In the genomic region with DNA sequence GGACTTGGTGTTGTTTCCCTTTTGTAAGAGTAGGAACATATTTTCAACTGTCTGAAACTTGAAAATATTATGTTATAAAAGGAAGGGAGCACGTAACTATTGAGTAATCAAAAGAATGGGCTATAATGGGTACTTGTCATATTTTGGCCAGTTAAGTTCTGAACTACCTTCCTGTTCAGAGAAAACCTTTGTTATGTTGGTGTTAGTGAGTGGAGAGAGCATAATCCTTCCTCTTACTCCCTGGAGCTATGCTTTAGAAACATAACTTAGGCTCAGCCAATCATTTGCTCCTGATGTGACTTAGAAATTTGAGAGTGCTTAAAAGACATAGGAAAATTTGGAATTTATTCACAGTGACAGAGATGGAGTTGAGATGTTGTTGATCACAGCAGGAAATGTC, we compare ENCODE assay signal across 24 cellular contexts.
A peak's percentile ranks its signal among the peaks of the same experiment; 100 is the strongest.
DNase-seq lines count a peak whose midpoint lies in the region; ATAC-seq and TF ChIP-seq lines count a peak whose summit lies in the region.
"Had no signal": no experiment of that assay in that cellular context is flagged by ENCODE, and none has a peak within 500 bp of the region (broad histone marks: within the 10 kb centered on the region; RNA-seq: fewer than 3 reads in every experiment).

No MANE protein-coding gene starts in this region.

- no peak for DNase-seq in left ventricle myocardium inferior
- no peak for DNase-seq in left cardiac atrium
- DNase-seq in fibroblast of pulmonary artery (ENCODE audit: low read depth): peak; percentile 19
- DNase-seq in psoas muscle: no peak
- no peak for DNase-seq in MM.1S
- no peak for DNase-seq in NCI-H1436 treated with DMSO at 0.1 percent for 48 hours (lab: John Stamatoyannopoulos, UW)
- DNase-seq in NCI-H748 treated with DMSO at 0.1 percent for 48 hours (lab: John Stamatoyannopoulos, UW): no peak
- DNase-seq: BE2C; CD8-positive, alpha-beta memory T cell; DMS 273 treated with DMSO at 0.1 percent for 48 hours; DMS79; EL; GDM1; HFFc6; KBM-7; NCI-H1694 treated with DMSO at 0.1 percent for 48 hours; NCI-H2081; NCI-H524; NCI-H774; SJCRH30 had no signal

- WGBS in psoas muscle, 3 donors: 25 to 58% (median 35%) methylated on average over 1 of the region's 1 CpG

- H3K27ac ChIP-seq in left ventricle myocardium inferior (replicated peaks): peak overlapping the region; percentile 45
- H3K27ac ChIP-seq in psoas muscle: no peak overlapping the region
- H3K27ac ChIP-seq in MM.1S (ENCODE audit: low read length): no peak overlapping the region
- H3K27ac ChIP-seq: SJCRH30 had no signal

- H3F3A ChIP-seq in MM.1S (ENCODE audit: insufficient read depth, low read length): no peaks in the 10 kb centered on the region

- intact Hi-C loops in left ventricle myocardium inferior (cut with micrococcal nuclease) (no loop called here), left cardiac atrium (cut with DNase I) (no loop called here), psoas muscle (cut with DNase I) (no loop called here)

- TF ChIP-seq CTCF in left ventricle myocardium inferior (IDR thresholded peaks at IDR 0.05; ENCODE audit: borderline replicate concordance) (no peak), fibroblast of pulmonary artery (IDR thresholded peaks at IDR 0.05; ENCODE audit: low read length, missing control alignments) (no peak), psoas muscle (IDR thresholded peaks at IDR 0.05) (no peak), MM.1S (IDR thresholded peaks at IDR 0.05; ENCODE audit: low read length) (no peak)

- H3K4me3 ChIP-seq in left ventricle myocardium inferior: no peak overlapping the region
- no peak overlapping the region for H3K4me3 ChIP-seq in fibroblast of pulmonary artery (replicated peaks; ENCODE audit: low read depth, low read length)
- peak overlapping the region; percentile 12 for H3K4me3 ChIP-seq in psoas muscle
- H3K4me3 ChIP-seq in MM.1S (ENCODE audit: low read length): no peak overlapping the region
- H3K4me3 ChIP-seq: GM12878, GM23338, HAP-1, SJCRH30 had no signal

- ATAC-seq in left cardiac atrium (no peak), psoas muscle (peak in 2 of 4 donors; percentile 25 to 52)
- ATAC-seq: GM12878, GM23338, SK-N-SH treated with all-trans-retinoic acid at 6 μM for 48 hours had no signal

- H3K9me2 ChIP-seq in MM.1S (replicated peaks; ENCODE audit: insufficient read depth, low read length): no peaks in the 10 kb centered on the region

- H3K79me2 ChIP-seq in MM.1S (ENCODE audit: low read length): no peaks in the 10 kb centered on the region

- no peak overlapping the region for H3K4me2 ChIP-seq in MM.1S (ENCODE audit: low read depth, low read length)
- H3K4me2 ChIP-seq: GM23338 had no signal

- no peak overlapping the region for H2AFZ ChIP-seq in MM.1S (ENCODE audit: low read length)
- H2AFZ ChIP-seq: GM23338 had no signal

- no peak overlapping the region for H3K9ac ChIP-seq in MM.1S (ENCODE audit: low read length)

- H3K4me1 ChIP-seq in left ventricle myocardium inferior: no peaks in the 10 kb centered on the region
- H3K4me1 ChIP-seq in psoas muscle: no peaks in the 10 kb centered on the region
- no peaks in the 10 kb centered on the region for H3K4me1 ChIP-seq in MM.1S (ENCODE audit: low read length)
- H3K4me1 ChIP-seq: BE2C, HAP-1, SJCRH30 had no signal

- no peaks in the 10 kb centered on the region for H4K20me1 ChIP-seq in MM.1S (ENCODE audit: insufficient read depth, low read length)

- H3K9me3 ChIP-seq in left ventricle myocardium inferior (replicated peaks) (peaks cover 37% of the 10 kb centered on the region), psoas muscle (peaks cover 9% of the 10 kb centered on the region), MM.1S (replicated peaks; ENCODE audit: insufficient read depth, low read length) (no peaks in the 10 kb centered on the region)
- H3K9me3 ChIP-seq: BE2C, HAP-1 had no signal

- H3K36me3 ChIP-seq in left ventricle myocardium inferior: no peaks in the 10 kb centered on the region
- H3K36me3 ChIP-seq in psoas muscle (ENCODE audit: insufficient read depth in 1 of 2, low read depth in 1 of 2): no peaks in the 10 kb centered on the region
- H3K36me3 ChIP-seq in MM.1S (replicated peaks; ENCODE audit: insufficient read depth, low read length): no peaks in the 10 kb centered on the region
- H3K36me3 ChIP-seq: BE2C, HAP-1, SJCRH30 had no signal

- H3K27me3 ChIP-seq in left ventricle myocardium inferior (ENCODE audit: low read depth): no peaks in the 10 kb centered on the region
- H3K27me3 ChIP-seq in psoas muscle (ENCODE audit: insufficient read depth in 3 of 3, low read length in 2 of 3): no peaks in the 10 kb centered on the region
- no peaks in the 10 kb centered on the region for H3K27me3 ChIP-seq in MM.1S (replicated peaks; ENCODE audit: insufficient read depth, low read length)
- H3K27me3 ChIP-seq: BE2C, SJCRH30 had no signal
